In genomic region chr9:2385746-2386145, GRCh38 we compare ENCODE assay signal across 24 cellular contexts.
"Had no signal": no experiment of that assay in that cellular context is flagged by ENCODE, and none has a peak within 500 bp of the region (broad histone marks: within the 10 kb centered on the region; RNA-seq: fewer than 3 reads in every experiment).

No MANE protein-coding gene starts in this region.

- H3K27ac Mint-ChIP-seq: activated naive CD4-positive, alpha-beta T cell treated with anti-CD3 and anti-CD28 coated beads, Interleukin-2, amount 50 U/mL, for 24 hours; dendritic cell treated with granulocyte-macrophage colony-stimulating factor and Interleukin-4, amounts not matched to agents 40 ng/mL and 50 ng/mL, for 4 days; memory B cell; T-helper 2 cell treated with Interferon-gamma antibody and Interleukin-4, amounts not matched to agents 5 μg/mL and 100 μg/mL, for 36 hours; type B pancreatic cell; WTC11 had no signal

- H3K27ac ChIP-seq: body of pancreas, cardiac muscle cell, testis had no signal

- H3K4me3 ChIP-seq: body of pancreas, cardiac muscle cell, heart right ventricle, mucosa of descending colon, testis had no signal

- H3K9me3 Mint-ChIP-seq: dendritic cell treated with granulocyte-macrophage colony-stimulating factor and Interleukin-4, amounts not matched to agents 40 ng/mL and 50 ng/mL, for 4 days; T-helper 2 cell treated with Interferon-gamma antibody and Interleukin-4, amounts not matched to agents 5 μg/mL and 100 μg/mL, for 36 hours had no signal

- H3K9me3 ChIP-seq: body of pancreas, heart right ventricle, mucosa of descending colon, testis had no signal

- DNase-seq: activated gamma-delta T cell treated with Interleukin-2 at 50 U/mL for 16 hours; activated T-cell treated with anti-CD3 and anti-CD28 coated beads, Interleukin-2, amount 50 U/mL, for 1 hour; anterior cingulate cortex; body of pancreas; effector CD4-positive, alpha-beta T cell; foreskin fibroblast; heart right ventricle; islet precursor cell; left colon; mucosa of descending colon; occipital lobe; posterior cingulate gyrus; stimulated activated CD4-positive, alpha-beta T cell treated with anti-CD3 and anti-CD28 coated beads, Interleukin-2, amount 100 ng/mL, for 48 hours; stimulated activated naive CD4-positive, alpha-beta T cell; testis had no signal

- H3K27me3 ChIP-seq: body of pancreas, cardiac muscle cell, heart right ventricle, testis had no signal

- H3K4me3 Mint-ChIP-seq: activated naive CD4-positive, alpha-beta T cell treated with anti-CD3 and anti-CD28 coated beads, Interleukin-2, amount 50 U/mL, for 24 hours; dendritic cell treated with granulocyte-macrophage colony-stimulating factor and Interleukin-4, amounts not matched to agents 40 ng/mL and 50 ng/mL, for 4 days; memory B cell; T-helper 2 cell treated with Interferon-gamma antibody and Interleukin-4, amounts not matched to agents 5 μg/mL and 100 μg/mL, for 36 hours; type B pancreatic cell; WTC11 had no signal

- H3K4me1 ChIP-seq: body of pancreas, heart right ventricle, testis had no signal

- H3K36me3 Mint-ChIP-seq: activated naive CD4-positive, alpha-beta T cell treated with anti-CD3 and anti-CD28 coated beads, Interleukin-2, amount 50 U/mL, for 24 hours; memory B cell; type B pancreatic cell had no signal

- H3K4me1 Mint-ChIP-seq: activated naive CD4-positive, alpha-beta T cell treated with anti-CD3 and anti-CD28 coated beads, Interleukin-2, amount 50 U/mL, for 24 hours; memory B cell; WTC11 had no signal

- H3K36me3 ChIP-seq: cardiac muscle cell, heart right ventricle had no signal

- H3K27me3 Mint-ChIP-seq: type B pancreatic cell had no signal

- FAIRE-seq: endometrium, TTC549 had no signal
